In the genomic region with DNA sequence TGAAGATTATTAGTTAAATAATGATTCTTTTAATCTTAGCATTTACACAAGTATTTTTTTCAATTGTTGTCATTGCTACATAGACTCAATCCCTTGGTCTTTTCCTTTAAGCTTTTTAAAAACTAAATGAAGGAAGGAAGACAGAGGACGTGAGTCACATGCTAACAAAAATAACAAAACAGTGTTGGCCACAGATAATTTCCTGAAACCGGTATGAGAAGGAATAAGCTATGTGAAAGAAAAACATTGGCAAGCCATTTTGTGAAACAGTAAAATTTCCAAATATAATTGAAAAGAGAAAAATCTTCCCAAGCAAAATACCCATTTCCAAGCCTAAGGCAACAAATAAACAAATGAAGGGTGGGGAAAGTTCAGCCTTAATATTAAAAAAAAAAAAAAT, we compare ENCODE assay signal across 1 cellular context.
TF ChIP-seq lines count a peak whose summit lies in the region.

No MANE protein-coding gene starts in this region.

TF ChIP-seq in IMR-90, 13 proteins besides CTCF, POLR2A, EP300 and RAD21 (continued from another document):
- TF ChIP-seq USF2 (IDR thresholded peaks at IDR 0.05; ENCODE audit: low read depth, low read length) = peak; percentile 32; the same call in 1 of the 2 replicates
